Comparison of ENCODE assay signal across 8 cellular contexts in genomic region chr3:53130179-53131135, GRCh38. TPM values are rescaled to one million over a fixed set of nuclear protein-coding genes. Genes with fewer than 3 reads are reported as not detected.
DNase-seq lines count a peak whose midpoint lies in the region; ATAC-seq and TF ChIP-seq lines count a peak whose summit lies in the region.

A gene with protein sequence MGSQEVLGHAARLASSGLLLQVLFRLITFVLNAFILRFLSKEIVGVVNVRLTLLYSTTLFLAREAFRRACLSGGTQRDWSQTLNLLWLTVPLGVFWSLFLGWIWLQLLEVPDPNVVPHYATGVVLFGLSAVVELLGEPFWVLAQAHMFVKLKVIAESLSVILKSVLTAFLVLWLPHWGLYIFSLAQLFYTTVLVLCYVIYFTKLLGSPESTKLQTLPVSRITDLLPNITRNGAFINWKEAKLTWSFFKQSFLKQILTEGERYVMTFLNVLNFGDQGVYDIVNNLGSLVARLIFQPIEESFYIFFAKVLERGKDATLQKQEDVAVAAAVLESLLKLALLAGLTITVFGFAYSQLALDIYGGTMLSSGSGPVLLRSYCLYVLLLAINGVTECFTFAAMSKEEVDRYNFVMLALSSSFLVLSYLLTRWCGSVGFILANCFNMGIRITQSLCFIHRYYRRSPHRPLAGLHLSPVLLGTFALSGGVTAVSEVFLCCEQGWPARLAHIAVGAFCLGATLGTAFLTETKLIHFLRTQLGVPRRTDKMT (minus strand): TSS chr3:53130435. CDS start chr3:53130400, 35 bp downstream.

- DNase-seq in AG09319 (ENCODE audit: extremely low read depth, low read depth) (peak; percentile 89), NCI-H524 (lab: John Stamatoyannopoulos, UW) (peak; percentile 87 to 91), chondrocyte (ENCODE audit: low spot score) (peak; percentile 98), kidney epithelial cell (ENCODE audit: low read depth) (peak; percentile 82)
- peak; percentile 99 for DNase-seq in activated CD4-positive, alpha-beta T cell treated with anti-CD3 and anti-CD28 coated beads for 36 hours
- peak; percentile 99 for DNase-seq in stimulated activated CD4-positive, alpha-beta T cell treated with anti-CD3 and anti-CD28 coated beads, Interleukin-15, amount 100 ng/mL, for 24 hours

- H3K27me3 Mint-ChIP-seq in activated CD4-positive, alpha-beta T cell treated with anti-CD3 and anti-CD28 coated beads for 36 hours, result no peaks in the 10 kb centered on the region
- H3K27me3 Mint-ChIP-seq in chondrocyte (ENCODE audit: low read depth), result no peaks in the 10 kb centered on the region

- H3K4me3 Mint-ChIP-seq in activated CD4-positive, alpha-beta T cell treated with anti-CD3 and anti-CD28 coated beads for 36 hours, result peak within 1 kb of the TSS; percentile 98
- peak within 1 kb of the TSS; percentile 81 for H3K4me3 Mint-ChIP-seq in chondrocyte (ENCODE audit: unreplicated experiment)

- POLR2A ChIA-PET in activated CD4-positive, alpha-beta T cell treated with anti-CD3 and anti-CD28 coated beads for 36 hours (lab: Charles Lee), result interaction anchor here (0.6 to 0.7 kb wide), 2 partner anchors 19 to 21 kb away, joined by 3 read pairs; no protein-coding TSS in a partner anchor

- peak within 1 kb of the TSS; percentile 94 for H3K4me3 ChIP-seq in kidney epithelial cell (ENCODE audit: low read depth, low read length)

- H3K27me3 ChIP-seq in kidney epithelial cell (ENCODE audit: control insufficient read depth, insufficient read depth, low read length), result no peaks in the 10 kb centered on the region

- peaks cover 13% of the 10 kb centered on the region for H3K36me3 Mint-ChIP-seq in activated CD4-positive, alpha-beta T cell treated with anti-CD3 and anti-CD28 coated beads for 36 hours (ENCODE audit: low read depth)
- H3K36me3 Mint-ChIP-seq in chondrocyte (ENCODE audit: low read depth), result no peaks in the 10 kb centered on the region

- TF ChIP-seq CTCF in AG09319 (IDR thresholded peaks at IDR 0.05; ENCODE audit: low read depth, low read length) (no peak; the same call in none of the 2 replicates), chondrocyte (IDR thresholded peaks at IDR 0.05) (peak; percentile 30), kidney epithelial cell (IDR thresholded peaks at IDR 0.05; ENCODE audit: insufficient read depth, low read length, poor library complexity, severe bottlenecking) (peak; percentile 10)

- ATAC-seq in GM19035 (IDR thresholded peaks at IDR 0.05; ENCODE audit: unreplicated experiment) (peak; percentile 83), HG03354 (IDR thresholded peaks at IDR 0.05; ENCODE audit: poor library complexity, severe bottlenecking, unreplicated experiment) (peak; percentile 84)
- peak; percentile 93 for ATAC-seq in activated CD4-positive, alpha-beta T cell treated with anti-CD3 and anti-CD28 coated beads for 36 hours

- peak within 1 kb of the TSS; percentile 95 for H3K27ac Mint-ChIP-seq in activated CD4-positive, alpha-beta T cell treated with anti-CD3 and anti-CD28 coated beads for 36 hours
- H3K27ac Mint-ChIP-seq in chondrocyte (ENCODE audit: unreplicated experiment), result peak within 1 kb of the TSS; percentile 97

- intact Hi-C loops in activated CD4-positive, alpha-beta T cell treated with anti-CD3 and anti-CD28 coated beads for 36 hours (cut with DNase I, micrococcal nuclease), result loop anchor here (1.0 to 10.0 kb wide), 9 partner anchors 16 to 754 kb away; partner anchors contain the start of genes PRKCD (in 2 of the 2), ACTR8 (in 1 of the 2), DCP1A (in 1 of the 2) and STIMATE (in 1 of the 2)

- CTCF ChIA-PET in activated CD4-positive, alpha-beta T cell treated with anti-CD3 and anti-CD28 coated beads for 36 hours (lab: Charles Lee), result interaction anchor here (0.7 to 5.9 kb wide), 9 partner anchors 11 to 66 kb away, joined by 3 to 38 read pairs (median 4); no protein-coding TSS in a partner anchor

- no peaks in the 10 kb centered on the region for H3K36me3 ChIP-seq in kidney epithelial cell (ENCODE audit: control insufficient read depth, insufficient read depth, low read length)

- H3K4me1 Mint-ChIP-seq in activated CD4-positive, alpha-beta T cell treated with anti-CD3 and anti-CD28 coated beads for 36 hours, result peaks cover 22% of the 10 kb centered on the region
- H3K4me1 Mint-ChIP-seq in chondrocyte (ENCODE audit: low read depth), result peaks cover 16% of the 10 kb centered on the region

- no peaks in the 10 kb centered on the region for H3K9me3 Mint-ChIP-seq in activated CD4-positive, alpha-beta T cell treated with anti-CD3 and anti-CD28 coated beads for 36 hours (ENCODE audit: low read depth)
- no peaks in the 10 kb centered on the region for H3K9me3 Mint-ChIP-seq in chondrocyte (ENCODE audit: low read depth)

RNA-seq across cellular contexts. Expression of the gene that starts here (rescaled TPM):
- total RNA-seq in activated CD4-positive, alpha-beta T cell treated with anti-CD3 and anti-CD28 coated beads for 36 hours, result 10 to 100 TPM; 39.8 to 49.0 TPM
- total RNA-seq in chondrocyte (13.9 to 19.3 TPM (median 14.8 TPM) in 3 replicates), kidney epithelial cell (18.6 and 20.3 TPM in 2 replicates)

Comparison
In these comparisons a context has a peak if more than half of its experiments do, and no peak if none do; other contexts are left out.
1. Peak in every context shown above with its lines: DNase-seq, ATAC-seq and H3K4me3 ChIP-seq.